Comparison of ENCODE assay signal across 7 cellular contexts in genomic region chr16:88021041-88021970, GRCh38.
DNase-seq lines count a peak whose midpoint lies in the region; ATAC-seq, FAIRE-seq and TF ChIP-seq lines count a peak whose summit lies in the region.
"Not testable (repeated sequence)": the region's sequence is repeated elsewhere in the genome, so short reads cannot be mapped to it uniquely, and the experiment has no call there.

No MANE protein-coding gene starts in this region.

- 94 to 96% methylated on average over 19 to 26 of the region's 26 CpGs for WGBS in endodermal cell (ENCODE audit: insufficient coverage in 1 of 2, insufficient read length in 1 of 2), 2 experiments
- 93% methylated on average over 19 of the region's 26 CpGs for WGBS in HepG2 (ENCODE audit: low lambda C conversion rate)
- 82 to 85% methylated on average over 18 to 26 of the region's 26 CpGs for WGBS in tibial nerve, 2 donors

- H3K4me1 Mint-ChIP-seq in GM23338 = peaks cover 47% of the 10 kb centered on the region
- not testable (repeated sequence) for H3K4me1 Mint-ChIP-seq in activated CD8-positive, alpha-beta T cell treated with anti-CD3 and anti-CD28 coated beads, Interleukin-2, amount 10 ng/mL, durations not matched to agents 7 days and 5 days (ENCODE audit: low read depth); endodermal cell

- CTCF ChIA-PET in activated CD8-positive, alpha-beta T cell treated with anti-CD3 and anti-CD28 coated beads, Interleukin-2, amount 10 ng/mL, durations not matched to agents 7 days and 5 days (lab: Charles Lee); HepG2 (lab: Yijun Ruan, JAX; ENCODE audit: low intra/inter-chr PET ratio, low total read pairs): not testable (repeated sequence)

- not testable (repeated sequence) for H4K20me1 ChIP-seq in GM23338 (replicated peaks; ENCODE audit: insufficient read depth); HepG2 (ENCODE audit: insufficient read depth, low read length)

- POLR2A ChIA-PET in activated CD8-positive, alpha-beta T cell treated with anti-CD3 and anti-CD28 coated beads, Interleukin-2, amount 10 ng/mL, durations not matched to agents 7 days and 5 days (lab: Charles Lee); HepG2 (lab: Yijun Ruan, JAX): not testable (repeated sequence)

- not testable (repeated sequence) for H3K4me1 ChIP-seq in GM23338 (ENCODE audit: insufficient read depth); endodermal cell (ENCODE audit: control insufficient read depth, insufficient read depth, low read length); HepG2 (ENCODE audit: insufficient read depth, low read length)
- peaks cover 0 to 29% (median 0%) of the 10 kb centered on the region in 4 donors for H3K4me1 ChIP-seq in tibial nerve

- not testable (repeated sequence) for H3K27ac ChIP-seq in GM23338 (ENCODE audit: low read depth); endodermal cell (ENCODE audit: low read depth, low read length); HepG2 (ENCODE audit: extremely low read length, insufficient read depth, low read length)
- H3K27ac ChIP-seq in tibial nerve = peak overlapping the region in 3 of 4 donors; percentile 59 to 77 (median 62)

- not testable (repeated sequence) for H3K4me3 Mint-ChIP-seq in GM23338; activated CD8-positive, alpha-beta T cell treated with anti-CD3 and anti-CD28 coated beads, Interleukin-2, amount 10 ng/mL, durations not matched to agents 7 days and 5 days; endodermal cell

- H3K4me3 ChIP-seq in GM23338; endodermal cell (ENCODE audit: low read length); HepG2 (replicated peaks in 1 of 3; ENCODE audit: insufficient read depth in 1 of 3, low read depth in 2 of 3, low read length in 3 of 3); tibial nerve: not testable (repeated sequence)

- TF ChIP-seq RAD21 in HepG2 (CRISPR knock-in tag; IDR thresholded peaks at IDR 0.05) = not testable (repeated sequence)

- intact Hi-C loops in Right ventricle myocardium inferior (cut with DNase I); HepG2 (cut with micrococcal nuclease; ENCODE audit: unreplicated experiment); posterior vena cava (cut with DNase I): not testable (repeated sequence)

- H3F3A ChIP-seq in GM23338 (replicated peaks; ENCODE audit: low read depth) = not testable (repeated sequence)

- TF ChIP-seq EP300 in HepG2 (IDR thresholded peaks at IDR 0.05; ENCODE audit: low read depth in 2 of 2, low read length in 2 of 2); HepG2 (CRISPR knock-in tag; IDR thresholded peaks at IDR 0.05; ENCODE audit: borderline replicate concordance); tibial nerve (IDR thresholded peaks at IDR 0.05): not testable (repeated sequence)

- not testable (repeated sequence) for H3K27me3 ChIP-seq in GM23338 (ENCODE audit: insufficient read depth); endodermal cell (ENCODE audit: control insufficient read depth, insufficient read depth, low read length, poor library complexity, severe bottlenecking); HepG2 (ENCODE audit: control insufficient read depth in 1 of 2, insufficient read depth in 2 of 2, low read length in 2 of 2); tibial nerve

- H3K4me2 ChIP-seq in GM23338; HepG2 (ENCODE audit: low read depth, low read length): not testable (repeated sequence)

- not testable (repeated sequence) for H3K9me2 ChIP-seq in GM23338 (ENCODE audit: insufficient read depth)

- not testable (repeated sequence) for BruUV-seq in HepG2 (replicated peaks; lab: Mats Ljungman, UMichigan)

- peaks cover 26% of the 10 kb centered on the region for H3K36me3 Mint-ChIP-seq in GM23338 (ENCODE audit: low read depth)
- H3K36me3 Mint-ChIP-seq in activated CD8-positive, alpha-beta T cell treated with anti-CD3 and anti-CD28 coated beads, Interleukin-2, amount 10 ng/mL, durations not matched to agents 7 days and 5 days (ENCODE audit: low read depth) = not testable (repeated sequence)
- peaks cover 42% of the 10 kb centered on the region for H3K36me3 Mint-ChIP-seq in endodermal cell (ENCODE audit: low read depth)

- not testable (repeated sequence) for H3K36me3 ChIP-seq in GM23338 (ENCODE audit: insufficient read depth); endodermal cell (ENCODE audit: control insufficient read depth, insufficient read depth, low read length)
- peaks cover 10 to 17% of the 10 kb centered on the region in 2 experiments; a peak in 4 of 5 replicates for H3K36me3 ChIP-seq in HepG2 (replicated peaks in 1 of 2; ENCODE audit: control insufficient read depth in 1 of 2, insufficient read depth in 2 of 2, low read length in 2 of 2)
- H3K36me3 ChIP-seq in tibial nerve = peaks cover 0 to 29% (median 0%) of the 10 kb centered on the region in 3 donors

- peaks cover 17% of the 10 kb centered on the region for H3K27me3 Mint-ChIP-seq in GM23338 (ENCODE audit: insufficient read depth, low read depth, poor library complexity)
- not testable (repeated sequence) for H3K27me3 Mint-ChIP-seq in activated CD8-positive, alpha-beta T cell treated with anti-CD3 and anti-CD28 coated beads, Interleukin-2, amount 10 ng/mL, durations not matched to agents 7 days and 5 days (ENCODE audit: low read depth); endodermal cell (ENCODE audit: insufficient read depth)

- peak overlapping the region; percentile 72 for H3K27ac Mint-ChIP-seq in GM23338
- peak overlapping the region; percentile 20 for H3K27ac Mint-ChIP-seq in activated CD8-positive, alpha-beta T cell treated with anti-CD3 and anti-CD28 coated beads, Interleukin-2, amount 10 ng/mL, durations not matched to agents 7 days and 5 days
- H3K27ac Mint-ChIP-seq in endodermal cell = peak overlapping the region; percentile 77

- not testable (repeated sequence) for H2AFZ ChIP-seq in GM23338; HepG2 (ENCODE audit: low read length)

- not testable (repeated sequence) for FAIRE-seq in HepG2 (lab: Jason Lieb, UNC)

- in situ Hi-C loops in HepG2 (cut with HindIII; ENCODE audit: extremely low pct_ligation_motif_present, low pct_unique_long_range_greater_than_20kb) = not testable (repeated sequence)

- H3K79me2 ChIP-seq in GM23338 (replicated peaks; ENCODE audit: insufficient read depth); HepG2 (ENCODE audit: insufficient read depth, low read length): not testable (repeated sequence)

- H3K9ac ChIP-seq in endodermal cell (ENCODE audit: extremely low read depth, low read length, poor library complexity, severe bottlenecking); HepG2 (ENCODE audit: insufficient read depth, low read depth, low read length): not testable (repeated sequence)

- DNase-seq in GM23338 (ENCODE audit: low spot score); activated CD8-positive, alpha-beta T cell treated with anti-CD3 and anti-CD28 coated beads, Interleukin-2, amount 10 ng/mL, durations not matched to agents 7 days and 5 days; endodermal cell; HepG2 (ENCODE audit: low spot score): not testable (repeated sequence)
- DNase-seq in Right ventricle myocardium inferior (ENCODE audit: missing footprints) (peak; percentile 59), posterior vena cava (ENCODE audit: low spot score) (peak; percentile 91), tibial nerve (ENCODE audit: low spot score in 2 of 2) (peak; percentile 37 to 49)

- not testable (repeated sequence) for TF ChIP-seq CTCF in GM23338 (conservative IDR thresholded peaks at IDR 0.05; ENCODE audit: low read depth in 2 of 2); endodermal cell (conservative IDR thresholded peaks at IDR 0.05); HepG2 (CRISPR knock-in tag; IDR thresholded peaks at IDR 0.05); tibial nerve (IDR thresholded peaks at IDR 0.05)

- H3K9me3 Mint-ChIP-seq in GM23338; activated CD8-positive, alpha-beta T cell treated with anti-CD3 and anti-CD28 coated beads, Interleukin-2, amount 10 ng/mL, durations not matched to agents 7 days and 5 days (ENCODE audit: insufficient read depth); endodermal cell: not testable (repeated sequence)

- ATAC-seq in GM23338; activated CD8-positive, alpha-beta T cell treated with anti-CD3 and anti-CD28 coated beads, Interleukin-2, amount 10 ng/mL, durations not matched to agents 7 days and 5 days; Right ventricle myocardium inferior; HepG2: not testable (repeated sequence)

- not testable (repeated sequence) for TF ChIP-seq POLR2A in HepG2 (IDR thresholded peaks at IDR 0.05; ENCODE audit: insufficient read depth in 1 of 2, low read depth in 2 of 2, low read length in 2 of 2); tibial nerve (IDR thresholded peaks at IDR 0.05)

- not testable (repeated sequence) for H3K9me3 ChIP-seq in endodermal cell (ENCODE audit: control insufficient read depth, low read length); HepG2 (ENCODE audit: low read length); tibial nerve

TF ChIP-seq in HepG2, 621 proteins besides CTCF, POLR2A, EP300 and RAD21:
- 0 out of 2 replicates have a peak, but pooled peaks have one; percentile 0 for TF ChIP-seq NRL (CRISPR knock-in tag; IDR thresholded peaks at IDR 0.05; ENCODE audit: borderline replicate concordance)

Comparison
In these comparisons a context has a peak if more than half of its experiments do, and no peak if none do; other contexts are left out.
1. H3K27ac Mint-ChIP-seq: peak in every context shown above with its lines; median percentile 77 in endodermal cell; 72 in GM23338; 20 in activated CD8-positive, alpha-beta T cell treated with anti-CD3 and anti-CD28 coated beads, Interleukin-2, amount 10 ng/mL, durations not matched to agents 7 days and 5 days.